ENCODE assay signal across 8 cellular contexts in genomic region chrX:123731258-123731986, GRCh38. TPM values are rescaled to one million over a fixed set of nuclear protein-coding genes. Genes with fewer than 3 reads are reported as not detected.
DNase-seq lines count a peak whose midpoint lies in the region; ATAC-seq lines count a peak whose summit lies in the region.

No MANE protein-coding gene starts in this region.

- peak overlapping the region; percentile 74 for H3K27ac ChIP-seq in CD8-positive, alpha-beta memory T cell (ENCODE audit: low read depth, low read length)
- peak overlapping the region; percentile 80 for H3K27ac ChIP-seq in KOPT-K1 (ENCODE audit: low read depth, low read length, poor library complexity, severe bottlenecking)
- H3K27ac ChIP-seq in iPS-18a (ENCODE audit: low read length) = no peak overlapping the region

- ATAC-seq in GM21619 (IDR thresholded peaks at IDR 0.05; ENCODE audit: unreplicated experiment) (no peak), HG02678 (IDR thresholded peaks at IDR 0.05; ENCODE audit: unreplicated experiment) (no peak)

- CTCF ChIA-PET in CD8-positive, alpha-beta memory T cell (lab: Charles Lee) = no interaction called here

- POLR2A ChIA-PET in CD8-positive, alpha-beta memory T cell (lab: Charles Lee) = no interaction called here

- DNase-seq in CD8-positive, alpha-beta memory T cell = peak in 1 of 5 donors; percentile 1
- DNase-seq in activated naive CD4-positive, alpha-beta T cell treated with anti-CD3 and anti-CD28 coated beads, Interleukin-2, amount 50 U/mL, for 16 hours = peak; percentile 23
- DNase-seq in stimulated activated CD4-positive, alpha-beta T cell treated with anti-CD3 and anti-CD28 coated beads, Interleukin-1b, Interleukin-23, amount 100 ng/mL, for 48 hours = peak; percentile 4
- no peak for DNase-seq in NCI-H2081 treated with DMSO at 0.1 percent for 48 hours (lab: John Stamatoyannopoulos, UW)

- no peaks in the 10 kb centered on the region for H3K9me3 ChIP-seq in CD8-positive, alpha-beta memory T cell (ENCODE audit: low read length)
- H3K9me3 ChIP-seq in KOPT-K1 (ENCODE audit: insufficient read depth, low read length, poor library complexity, severe bottlenecking) (no peaks in the 10 kb centered on the region), iPS-18a (ENCODE audit: control insufficient read depth, low read depth, low read length) (peaks cover 12% of the 10 kb centered on the region)

- peak overlapping the region; percentile 75 for H3K4me3 ChIP-seq in CD8-positive, alpha-beta memory T cell (ENCODE audit: low read length)
- H3K4me3 ChIP-seq in iPS-18a (ENCODE audit: low read length) = peak overlapping the region; percentile 90

- peaks cover 0 to 14% (median 0%) of the 10 kb centered on the region in 3 donors for H3K36me3 Mint-ChIP-seq in CD8-positive, alpha-beta memory T cell

- peaks cover 0 to 5% of the 10 kb centered on the region in 2 donors for H3K27me3 Mint-ChIP-seq in CD8-positive, alpha-beta memory T cell

- peaks cover 7% of the 10 kb centered on the region for H3K4me1 ChIP-seq in CD8-positive, alpha-beta memory T cell (ENCODE audit: insufficient read depth, low read length)
- no peaks in the 10 kb centered on the region for H3K4me1 ChIP-seq in iPS-18a (ENCODE audit: control insufficient read depth, low read depth, low read length)

- H3K27ac Mint-ChIP-seq in CD8-positive, alpha-beta memory T cell = peak overlapping the region; percentile 18 to 96 (median 82)

- peaks cover 39 to 55% (median 50%) of the 10 kb centered on the region in 3 donors for H3K4me1 Mint-ChIP-seq in CD8-positive, alpha-beta memory T cell

- peak overlapping the region; percentile 87 for H3K9ac ChIP-seq in iPS-18a (ENCODE audit: low read length)

- peak overlapping the region; percentile 90 to 98 (median 96) for H3K4me3 Mint-ChIP-seq in CD8-positive, alpha-beta memory T cell

- H3K36me3 ChIP-seq in CD8-positive, alpha-beta memory T cell (ENCODE audit: insufficient read depth, low read length) = no peaks in the 10 kb centered on the region
- H3K36me3 ChIP-seq in KOPT-K1 (ENCODE audit: insufficient read depth, low read length) = peaks cover 13% of the 10 kb centered on the region; the same call in 1 of the 2 replicates
- no peaks in the 10 kb centered on the region for H3K36me3 ChIP-seq in iPS-18a (ENCODE audit: control insufficient read depth, low read depth, low read length)

- no peaks in the 10 kb centered on the region for H3K27me3 ChIP-seq in CD8-positive, alpha-beta memory T cell (ENCODE audit: insufficient read depth, low read length, poor library complexity, severe bottlenecking)
- H3K27me3 ChIP-seq in iPS-18a (ENCODE audit: control insufficient read depth, insufficient read depth, low read length) = no peaks in the 10 kb centered on the region

- H3K9me3 Mint-ChIP-seq in CD8-positive, alpha-beta memory T cell = no peaks in the 10 kb centered on the region

RNA-seq across cellular contexts. Expression of gene THOC2, which starts 1.4 kb away (rescaled TPM):
- 10 to 100 TPM; 63.0 to 69.5 TPM for total RNA-seq in CD8-positive, alpha-beta memory T cell
- polyA plus RNA-seq in CD8-positive, alpha-beta memory T cell = 54.6 TPM
